1 cellular context compared by ENCODE assay signal in the genomic region with DNA sequence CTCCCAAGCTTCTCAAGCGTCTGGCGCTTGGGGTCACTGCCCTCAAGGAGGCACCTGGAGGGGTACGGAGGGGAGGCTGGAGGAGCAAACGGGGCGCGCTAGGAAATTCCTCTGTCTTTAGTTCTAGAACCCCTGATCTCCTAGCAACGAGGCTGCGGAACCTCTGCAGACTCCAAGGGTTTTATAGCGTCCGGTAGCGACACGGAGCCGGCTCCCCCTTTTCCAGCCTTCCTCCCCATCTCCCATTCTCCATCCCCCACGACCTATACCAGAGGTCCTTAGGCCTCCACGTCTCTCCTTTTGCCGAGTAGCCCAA.
TF ChIP-seq lines count a peak whose summit lies in the region.

No MANE protein-coding gene starts in this region.

TF ChIP-seq in H1, 55 proteins besides CTCF, POLR2A, EP300 and RAD21:
- TF ChIP-seq YY1 (IDR thresholded peaks at IDR 0.05; ENCODE audit: low read depth, low read length) (no peak), KDM5A (IDR thresholded peaks at IDR 0.05; ENCODE audit: low read length) (no peak), TAF7 (optimal IDR thresholded peaks at IDR 0.05; ENCODE audit: borderline replicate concordance, low read depth, low read length) (no peak), NANOG (IDR thresholded peaks at IDR 0.05; ENCODE audit: insufficient read depth, low read depth, low read length, poor library complexity, severe bottlenecking) (no peak), GABPA (IDR thresholded peaks at IDR 0.05; ENCODE audit: borderline replicate concordance, insufficient read depth, low read length) (no peak), NRF1 (IDR thresholded peaks at IDR 0.05; ENCODE audit: low read depth, low read length) (no peak), CTBP2 (IDR thresholded peaks at IDR 0.05; ENCODE audit: borderline replicate concordance, insufficient read depth, insufficient read length, low read length) (no peak), KDM1A (IDR thresholded peaks at IDR 0.05; ENCODE audit: borderline replicate concordance, low read length) (no peak), KDM4A (IDR thresholded peaks at IDR 0.05; ENCODE audit: low read depth, low read length, severe bottlenecking) (no peak)
- TF ChIP-seq, protein P1, sequence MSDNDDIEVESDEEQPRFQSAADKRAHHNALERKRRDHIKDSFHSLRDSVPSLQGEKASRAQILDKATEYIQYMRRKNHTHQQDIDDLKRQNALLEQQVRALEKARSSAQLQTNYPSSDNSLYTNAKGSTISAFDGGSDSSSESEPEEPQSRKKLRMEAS (IDR thresholded peaks at IDR 0.05) = no peak
TF ChIP-seq in H1: peak in this region for 0.
